Comparison of ENCODE assay signal across 8 cellular contexts in genomic region chr18:2971741-2972552, GRCh38. TPM values are rescaled to one million over a fixed set of nuclear protein-coding genes. Genes with fewer than 3 reads are reported as not detected.
DNase-seq lines count a peak whose midpoint lies in the region; ATAC-seq and TF ChIP-seq lines count a peak whose summit lies in the region.

No MANE protein-coding gene starts in this region.

- no peaks in the 10 kb centered on the region for H3K36me3 ChIP-seq in psoas muscle (ENCODE audit: insufficient read depth in 1 of 2, low read depth in 1 of 2)
- no peaks in the 10 kb centered on the region for H3K36me3 ChIP-seq in BE2C

- H3K9me3 ChIP-seq in psoas muscle (no peaks in the 10 kb centered on the region), BE2C (no peaks in the 10 kb centered on the region)

- intact Hi-C loops in psoas muscle (cut with DNase I): no loop called here

- TF ChIP-seq CTCF in epithelial cell of proximal tubule (conservative IDR thresholded peaks at IDR 0.05; ENCODE audit: low read depth, low read length): no peak
- TF ChIP-seq CTCF in psoas muscle (IDR thresholded peaks at IDR 0.05): no peak
- no peak for TF ChIP-seq CTCF in BE2C (IDR thresholded peaks at IDR 0.05; ENCODE audit: low read depth, low read length)

- H3K4me1 ChIP-seq in psoas muscle: peaks cover 3% of the 10 kb centered on the region
- no peaks in the 10 kb centered on the region for H3K4me1 ChIP-seq in BE2C

- WGBS in psoas muscle, 3 donors: 68 to 75% (median 72%) methylated on average over 17 to 18 of the region's 18 CpGs

- ATAC-seq in GM19328 (IDR thresholded peaks at IDR 0.05; ENCODE audit: unreplicated experiment) (peak; percentile 70), HG03354 (IDR thresholded peaks at IDR 0.05; ENCODE audit: poor library complexity, severe bottlenecking, unreplicated experiment) (peak; percentile 90), psoas muscle (peak; percentile 64 to 93 (median 80))

- H3K27me3 ChIP-seq in psoas muscle (ENCODE audit: insufficient read depth in 3 of 3, low read length in 2 of 3): no peaks in the 10 kb centered on the region
- no peaks in the 10 kb centered on the region for H3K27me3 ChIP-seq in BE2C

- peak; percentile 65 to 75 for DNase-seq in activated CD4-positive, alpha-beta T cell treated with anti-CD3 and anti-CD28 coated beads, Interleukin-2, amount 50 U/mL, for 48 hours
- DNase-seq in epithelial cell of proximal tubule (ENCODE audit: low read depth) (peak; percentile 64), psoas muscle (peak in 1 of 2 donors; percentile 68), BE2C (no peak), NCI-H2081 (lab: John Stamatoyannopoulos, UW) (no peak), GM19240 (ENCODE audit: insufficient read length, low spot score) (no peak)

- H3K4me3 ChIP-seq in epithelial cell of proximal tubule (ENCODE audit: low read depth, low read length) (peak overlapping the region; percentile 34), psoas muscle (peak overlapping the region; percentile 45), BE2C (ENCODE audit: low read depth, low read length) (no peak overlapping the region)

- H3K27ac ChIP-seq in psoas muscle: no peak overlapping the region

RNA-seq across cellular contexts. Expression of gene LPIN2, which starts 41.0 kb away (rescaled TPM):
- total RNA-seq in epithelial cell of proximal tubule (15.6 and 18.2 TPM in 2 replicates), psoas muscle (1 to 10 TPM; 4.4 to 5.2 (median 4.9) TPM)
- polyA plus RNA-seq in psoas muscle: 1 to 10 TPM; 1.5 to 3.9 (median 3.6) TPM
- polyA plus RNA-seq in BE2C (2012; ENCODE audit: insufficient read depth, insufficient read length, low read depth): 3.6 TPM

Comparison
In these comparisons a context has a peak if more than half of its experiments do, and no peak if none do; other contexts are left out.
1. DNase-seq: peak in activated CD4-positive, alpha-beta T cell treated with anti-CD3 and anti-CD28 coated beads, Interleukin-2, amount 50 U/mL, for 48 hours (2 of 2) and epithelial cell of proximal tubule (single experiment); none in BE2C (single experiment), NCI-H2081 (0 of 2) and GM19240 (single experiment).
2. Peak in every context shown above with its lines, with median percentiles within 50 percentile points of each other: ATAC-seq.